15 cellular contexts compared by ENCODE assay signal in the genomic region with DNA sequence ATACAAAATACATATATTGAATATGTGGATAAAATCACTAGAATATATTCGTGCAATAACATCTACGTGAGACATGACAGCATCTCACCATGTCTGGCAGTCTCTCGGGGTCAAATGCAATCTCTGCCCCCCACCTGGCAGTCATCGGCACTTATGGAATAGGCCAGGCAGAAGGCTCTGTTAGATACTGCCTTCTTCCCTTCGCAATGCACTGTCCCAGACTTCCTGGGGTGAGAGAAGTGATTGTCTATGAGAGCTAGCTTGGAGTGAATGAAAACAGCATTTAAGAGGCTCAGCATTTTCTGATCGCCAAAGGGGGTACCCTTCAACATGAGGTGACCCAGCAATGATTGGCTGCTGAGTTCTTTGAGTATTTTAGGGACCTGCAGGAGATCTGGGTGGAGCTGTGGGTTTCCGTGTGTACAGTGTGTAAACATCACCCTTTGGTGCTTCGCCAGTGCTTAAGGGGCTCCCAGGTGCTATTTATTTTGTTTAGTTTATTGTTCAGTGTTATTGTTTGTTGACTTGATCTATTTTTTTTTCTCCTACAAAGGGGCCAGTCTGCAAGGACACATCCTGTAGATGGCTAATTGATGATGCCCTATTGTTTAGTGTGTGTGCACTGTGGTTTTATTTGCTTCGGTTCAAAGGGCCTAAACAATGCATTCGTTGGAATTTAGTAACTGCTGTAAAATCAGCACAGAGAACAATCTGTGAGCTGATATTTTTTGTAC. TPM values are rescaled to one million over a fixed set of nuclear protein-coding genes. Genes with fewer than 3 reads are reported as not detected.
DNase-seq lines count a peak whose midpoint lies in the region; ATAC-seq and TF ChIP-seq lines count a peak whose summit lies in the region.
"Had no signal": no experiment of that assay in that cellular context is flagged by ENCODE, and none has a peak within 500 bp of the region (broad histone marks: within the 10 kb centered on the region; RNA-seq: fewer than 3 reads in every experiment).

No MANE protein-coding gene starts in this region.

- CTCF ChIA-PET in T-cell (lab: Charles Lee): no interaction called here

- ATAC-seq in RWPE2 (ENCODE audit: low read depth): peak; percentile 33; the same call in 2 of the 3 replicates
- ATAC-seq in T-cell (replicated peaks in 1 of 4): no peak
- ATAC-seq: effector memory CD8-positive, alpha-beta T cell had no signal

- H3K9me3 Mint-ChIP-seq in T-cell: no peaks in the 10 kb centered on the region
- H3K9me3 Mint-ChIP-seq: effector memory CD8-positive, alpha-beta T cell had no signal

- H3K27me3 Mint-ChIP-seq in T-cell: peaks cover 32 to 42% of the 10 kb centered on the region in 2 donors

- TF ChIP-seq CTCF in RWPE2 (IDR thresholded peaks at IDR 0.05; ENCODE audit: poor library complexity, severe bottlenecking): no peak

- no peak overlapping the region for H3K4me3 ChIP-seq in RWPE2 (ENCODE audit: severe bottlenecking)
- H3K4me3 ChIP-seq: lung had no signal

- no peaks in the 10 kb centered on the region for H3K27me3 ChIP-seq in RWPE2 (ENCODE audit: insufficient read depth, poor library complexity, severe bottlenecking)

- DNase-seq in COR-L47 (lab: John Stamatoyannopoulos, UW) (peak; percentile 87), NCI-H1930 (lab: John Stamatoyannopoulos, UW) (peak; percentile 40 to 45), RWPE2 (ENCODE audit: low spot score) (no peak), kidney tubule cell (ENCODE audit: low spot score) (peak; percentile 14), T-cell (no peak), pons (ENCODE audit: low spot score) (no peak)
- DNase-seq in stimulated activated CD4-positive, alpha-beta T cell treated with anti-CD3 and anti-CD28 coated beads, Interleukin-4, amount 100 ng/mL, for 1 hour: no peak
- DNase-seq in stimulated activated naive CD4-positive, alpha-beta T cell (lab: John Stamatoyannopoulos, UW): no peak
- DNase-seq: activated CD4-positive, CD25-positive, alpha-beta regulatory T cell treated with anti-CD3 and anti-CD28 coated beads, Interleukin-2, amount 50 U/mL, for 72 hours; DND-41; effector memory CD8-positive, alpha-beta T cell; H7; NCI-H446 treated with DMSO at 0.1 percent for 48 hours; SK-N-SH had no signal

- H3K36me3 ChIP-seq in RWPE2 (ENCODE audit: low read depth): no peaks in the 10 kb centered on the region

- no peak overlapping the region for H3K27ac Mint-ChIP-seq in T-cell
- H3K27ac Mint-ChIP-seq: effector memory CD8-positive, alpha-beta T cell had no signal

- peak overlapping the region; percentile 89 for H3K27ac ChIP-seq in RWPE2 (ENCODE audit: poor library complexity, severe bottlenecking)

- H3K4me1 ChIP-seq in RWPE2 (ENCODE audit: insufficient read depth, poor library complexity, severe bottlenecking): peaks cover 56% of the 10 kb centered on the region

- no peaks in the 10 kb centered on the region for H3K9me3 ChIP-seq in RWPE2 (ENCODE audit: severe bottlenecking)
- H3K9me3 ChIP-seq: SK-N-SH had no signal

- POLR2A ChIA-PET in T-cell (lab: Charles Lee): no interaction called here

- no peaks in the 10 kb centered on the region for H3K4me1 Mint-ChIP-seq in T-cell

- no peaks in the 10 kb centered on the region for H3K36me3 Mint-ChIP-seq in T-cell

- no peak overlapping the region for H3K4me3 Mint-ChIP-seq in T-cell
- H3K4me3 Mint-ChIP-seq: effector memory CD8-positive, alpha-beta T cell had no signal

RNA-seq across cellular contexts. Expression of a gene that starts 10.2 kb away (rescaled TPM):
- 1 to 10 TPM in 2 of 5 donors, under 1 TPM in 2, not detected in 1; 0.54 to 1.5 (median 0.85) TPM for total RNA-seq in T-cell

Comparison
In these comparisons a context has a peak if more than half of its experiments do, and no peak if none do; other contexts are left out.
1. DNase-seq: peak in COR-L47 (single experiment), NCI-H1930 (2 of 2) and kidney tubule cell (single experiment); none in RWPE2 (single experiment), T-cell (0 of 34), stimulated activated CD4-positive, alpha-beta T cell treated with anti-CD3 and anti-CD28 coated beads, Interleukin-4, amount 100 ng/mL, for 1 hour (single experiment), pons (single experiment) and stimulated activated naive CD4-positive, alpha-beta T cell (0 of 6).